35 cellular contexts compared by ENCODE assay signal in the genomic region with DNA sequence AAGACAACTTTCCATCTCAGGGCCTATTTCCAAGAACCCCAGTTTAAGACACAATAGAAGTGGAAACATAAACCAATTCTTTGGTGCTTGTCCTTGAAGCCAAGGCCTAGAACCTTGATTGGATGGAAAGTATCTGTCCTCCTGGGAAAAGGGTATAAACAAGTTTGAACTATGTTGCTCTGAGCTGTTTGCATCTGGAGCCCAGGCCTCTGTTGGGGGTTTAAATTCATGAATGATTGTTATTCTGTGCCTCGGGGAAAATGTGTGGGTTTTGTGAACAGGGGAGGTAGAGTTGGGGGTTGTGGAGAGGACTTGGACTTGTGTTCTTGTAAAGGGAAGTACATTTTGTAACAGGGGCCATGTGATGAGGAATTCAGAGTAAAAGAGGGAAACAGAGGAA.
DNase-seq lines count a peak whose midpoint lies in the region; ATAC-seq and TF ChIP-seq lines count a peak whose summit lies in the region.
"Had no signal": no experiment of that assay in that cellular context is flagged by ENCODE, and none has a peak within 500 bp of the region (broad histone marks: within the 10 kb centered on the region; RNA-seq: fewer than 3 reads in every experiment).

No MANE protein-coding gene starts in this region.

- H3K9me3 ChIP-seq in breast epithelium (no peaks in the 10 kb centered on the region), adipocyte (ENCODE audit: control insufficient read depth, low read length) (no peaks in the 10 kb centered on the region), smooth muscle cell (replicated peaks; ENCODE audit: low read depth) (no peaks in the 10 kb centered on the region)
- H3K9me3 ChIP-seq: body of pancreas, gastroesophageal sphincter, right atrium auricular region, spleen, uterus had no signal

- CTCF ChIA-PET in MCF 10A (lab: Yijun Ruan, JAX), result no interaction called here

- H3K4me2 ChIP-seq in smooth muscle cell, result peak overlapping the region; percentile 54
- H3K4me2 ChIP-seq: hepatocyte had no signal

- intact Hi-C loops in MCF 10A (cut with micrococcal nuclease) (no loop called here), breast epithelium (cut with DNase I; ENCODE audit: low total_unique reads) (no loop called here)

- no peaks in the 10 kb centered on the region for H3K36me3 Mint-ChIP-seq in MCF 10A (ENCODE audit: insufficient read depth, unreplicated experiment)
- H3K36me3 Mint-ChIP-seq: CD8-positive, alpha-beta T cell; natural killer cell treated with Interleukin-12 subunit alpha and Interleukin-12 subunit beta and Interleukin-15 and Interleukin-18, amount 100 ng/mL, for 72 hours had no signal

- peak overlapping the region; percentile 88 for H2AFZ ChIP-seq in smooth muscle cell (ENCODE audit: low read depth)
- H2AFZ ChIP-seq: hepatocyte, parathyroid adenoma had no signal

- H3K27ac ChIP-seq in breast epithelium (peak overlapping the region in 1 of 2 donors; percentile 78), smooth muscle cell (ENCODE audit: low read depth) (peak overlapping the region; percentile 94)
- H3K27ac ChIP-seq: body of pancreas, gastroesophageal sphincter, hepatocyte, parathyroid adenoma, right atrium auricular region, spleen, uterus had no signal

- TF ChIP-seq CTCF in MCF 10A (IDR thresholded peaks at IDR 0.05; ENCODE audit: unreplicated experiment) (no peak), breast epithelium (IDR thresholded peaks at IDR 0.05) (no peak), smooth muscle cell (IDR thresholded peaks at IDR 0.05; ENCODE audit: borderline replicate concordance, insufficient read depth, poor library complexity, severe bottlenecking) (no peak), omental fat pad (IDR thresholded peaks at IDR 0.05) (no peak)

- ATAC-seq in omental fat pad (ENCODE audit: low FRiP score), result no peak
- ATAC-seq: activated naive CD8-positive, alpha-beta T cell treated with anti-CD3 and anti-CD28 coated beads, Interleukin-2, amount 50 U/mL, for 24 hours; body of pancreas; CD8-positive, alpha-beta T cell; esophagus mucosa; gastroesophageal sphincter; HepG2; natural killer cell treated with Interleukin-12 subunit alpha and Interleukin-12 subunit beta and Interleukin-15 and Interleukin-18, amount 100 ng/mL, for 72 hours; stimulated activated naive CD8-positive, alpha-beta T cell treated with anti-CD3 and anti-CD28 coated beads, Interleukin-15, amount 100 ng/mL, for 72 hours had no signal

- DNase-seq in MCF 10A (ENCODE audit: unreplicated experiment) (no peak), breast epithelium (ENCODE audit: low spot score in 2 of 2) (no peak), adipocyte (ENCODE audit: low read depth) (peak; percentile 61), fibroblast of the conjunctiva (ENCODE audit: low read depth) (peak; percentile 51), smooth muscle cell (lab: John Stamatoyannopoulos, UW; ENCODE audit: unreplicated experiment) (no peak), omental fat pad (ENCODE audit: low spot score) (no peak), AG08396 (ENCODE audit: low spot score) (no peak)
- DNase-seq in stimulated activated CD4-positive, alpha-beta T cell treated with anti-CD3 and anti-CD28 coated beads, Interleukin-4, amount 100 ng/mL, for 24 hours, result no peak
- DNase-seq: 8988T; activated B cell treated with CpG ODN at 0.5 μM for 24 hours; activated naive CD4-positive, alpha-beta T cell; activated naive CD8-positive, alpha-beta T cell treated with anti-CD3 and anti-CD28 coated beads, Interleukin-2, amount 50 U/mL, for 24 hours; activated T-cell treated with anti-CD3 and anti-CD28 coated beads, Interleukin-2, amount 50 U/mL, for 48 hours; body of pancreas; CD8-positive, alpha-beta T cell; H9; Karpas-422; MV-4-11; NCI-H1436 treated with DMSO at 0.1 percent for 48 hours; NCI-H446; NCI-H82; spleen; stimulated activated CD4-positive, alpha-beta T cell treated with anti-CD3 and anti-CD28 coated beads, Interleukin-2, amount 100 ng/mL, for 24 hours; stimulated activated naive CD8-positive, alpha-beta T cell treated with anti-CD3 and anti-CD28 coated beads, Interleukin-15, amount 100 ng/mL, for 72 hours; uterus had no signal

- no peak overlapping the region for H3K4me3 Mint-ChIP-seq in MCF 10A (ENCODE audit: unreplicated experiment)
- H3K4me3 Mint-ChIP-seq: activated B cell treated with CpG ODN at 0.5 μM for 24 hours; activated naive CD8-positive, alpha-beta T cell treated with anti-CD3 and anti-CD28 coated beads, Interleukin-2, amount 50 U/mL, for 24 hours; B cell; CD8-positive, alpha-beta T cell; H9; natural killer cell treated with Interleukin-12 subunit alpha and Interleukin-12 subunit beta and Interleukin-15 and Interleukin-18, amount 100 ng/mL, for 72 hours; stimulated activated naive CD8-positive, alpha-beta T cell treated with anti-CD3 and anti-CD28 coated beads, Interleukin-15, amount 100 ng/mL, for 72 hours; T-helper 1 cell treated with Interleukin-12 subunit alpha and Interleukin-12 subunit beta and Interleukin-4 antibody, amounts not matched to agents 30 μg/mL and 1 μg/mL, for 36 hours had no signal

- BruUV-seq in MCF 10A (replicated peaks; lab: Mats Ljungman, UMichigan), result no TSS peak

- H3K4me1 Mint-ChIP-seq in MCF 10A (ENCODE audit: insufficient read depth, unreplicated experiment), result peaks cover 27% of the 10 kb centered on the region
- H3K4me1 Mint-ChIP-seq: activated B cell treated with CpG ODN at 0.5 μM for 24 hours; activated naive CD8-positive, alpha-beta T cell treated with anti-CD3 and anti-CD28 coated beads, Interleukin-2, amount 50 U/mL, for 24 hours; B cell; stimulated activated naive CD8-positive, alpha-beta T cell treated with anti-CD3 and anti-CD28 coated beads, Interleukin-15, amount 100 ng/mL, for 72 hours had no signal

- peak overlapping the region; percentile 41 for H3K27ac Mint-ChIP-seq in MCF 10A (ENCODE audit: low read depth, unreplicated experiment)
- H3K27ac Mint-ChIP-seq: activated B cell treated with CpG ODN at 0.5 μM for 24 hours; activated naive CD8-positive, alpha-beta T cell treated with anti-CD3 and anti-CD28 coated beads, Interleukin-2, amount 50 U/mL, for 24 hours; B cell; CD8-positive, alpha-beta T cell; H9; natural killer cell treated with Interleukin-12 subunit alpha and Interleukin-12 subunit beta and Interleukin-15 and Interleukin-18, amount 100 ng/mL, for 72 hours; stimulated activated naive CD8-positive, alpha-beta T cell treated with anti-CD3 and anti-CD28 coated beads, Interleukin-15, amount 100 ng/mL, for 72 hours; T-helper 1 cell treated with Interleukin-12 subunit alpha and Interleukin-12 subunit beta and Interleukin-4 antibody, amounts not matched to agents 30 μg/mL and 1 μg/mL, for 36 hours had no signal

- no peaks in the 10 kb centered on the region for H4K20me1 ChIP-seq in smooth muscle cell (ENCODE audit: low read depth)

- H3K4me3 ChIP-seq in breast epithelium (no peak overlapping the region), adipocyte (ENCODE audit: low read length) (no peak overlapping the region), smooth muscle cell (no peak overlapping the region)
- H3K4me3 ChIP-seq: body of pancreas, gastroesophageal sphincter, hepatocyte, lung, right atrium auricular region, spleen, uterus had no signal

- H3K27me3 Mint-ChIP-seq in MCF 10A (ENCODE audit: insufficient read depth, unreplicated experiment), result no peaks in the 10 kb centered on the region
- H3K27me3 Mint-ChIP-seq: activated B cell treated with CpG ODN at 0.5 μM for 24 hours; activated naive CD8-positive, alpha-beta T cell treated with anti-CD3 and anti-CD28 coated beads, Interleukin-2, amount 50 U/mL, for 24 hours; B cell; natural killer cell treated with Interleukin-12 subunit alpha and Interleukin-12 subunit beta and Interleukin-15 and Interleukin-18, amount 100 ng/mL, for 72 hours; stimulated activated naive CD8-positive, alpha-beta T cell treated with anti-CD3 and anti-CD28 coated beads, Interleukin-15, amount 100 ng/mL, for 72 hours had no signal

- no peaks in the 10 kb centered on the region for H3K27me3 ChIP-seq in breast epithelium
- H3K27me3 ChIP-seq in adipocyte (replicated peaks; ENCODE audit: control insufficient read depth, insufficient read depth, low read length), result no peaks in the 10 kb centered on the region
- H3K27me3 ChIP-seq in smooth muscle cell (ENCODE audit: low read depth), result no peaks in the 10 kb centered on the region
- H3K27me3 ChIP-seq: body of pancreas, gastroesophageal sphincter, hepatocyte, right atrium auricular region, spleen, uterus had no signal

- no peaks in the 10 kb centered on the region for H3K36me3 ChIP-seq in breast epithelium
- no peaks in the 10 kb centered on the region for H3K36me3 ChIP-seq in adipocyte (ENCODE audit: control insufficient read depth, insufficient read depth, low read length, severe bottlenecking)
- H3K36me3 ChIP-seq in smooth muscle cell (ENCODE audit: low read depth), result no peaks in the 10 kb centered on the region
- H3K36me3 ChIP-seq: gastroesophageal sphincter, right atrium auricular region, spleen, uterus had no signal

- peaks cover 19% of the 10 kb centered on the region for H3F3A ChIP-seq in smooth muscle cell (ENCODE audit: low read depth)

- H3K9ac ChIP-seq in adipocyte (ENCODE audit: low read length) (no peak overlapping the region), smooth muscle cell (ENCODE audit: low read depth) (no peak overlapping the region)
- H3K9ac ChIP-seq: parathyroid adenoma had no signal

- TF ChIP-seq POLR2A in breast epithelium (IDR thresholded peaks at IDR 0.05), result no peak

- no peaks in the 10 kb centered on the region for H3K4me1 ChIP-seq in breast epithelium
- H3K4me1 ChIP-seq in adipocyte (ENCODE audit: control insufficient read depth, insufficient read depth, low read length), result peaks cover 17% of the 10 kb centered on the region
- H3K4me1 ChIP-seq in smooth muscle cell (ENCODE audit: low read depth), result peaks cover 9% of the 10 kb centered on the region
- H3K4me1 ChIP-seq: body of pancreas, gastroesophageal sphincter, parathyroid adenoma, right atrium auricular region, spleen, uterus had no signal

- no peaks in the 10 kb centered on the region for H3K79me2 ChIP-seq in smooth muscle cell (ENCODE audit: low read depth)
- H3K79me2 ChIP-seq: hepatocyte, parathyroid adenoma had no signal

- POLR2A ChIA-PET in MCF 10A (lab: Yijun Ruan, JAX), result no interaction called here

- no peaks in the 10 kb centered on the region for H3K9me3 Mint-ChIP-seq in MCF 10A (ENCODE audit: unreplicated experiment)
- H3K9me3 Mint-ChIP-seq: activated B cell treated with CpG ODN at 0.5 μM for 24 hours; activated naive CD8-positive, alpha-beta T cell treated with anti-CD3 and anti-CD28 coated beads, Interleukin-2, amount 50 U/mL, for 24 hours; CD8-positive, alpha-beta T cell; natural killer cell treated with Interleukin-12 subunit alpha and Interleukin-12 subunit beta and Interleukin-15 and Interleukin-18, amount 100 ng/mL, for 72 hours; stimulated activated naive CD8-positive, alpha-beta T cell treated with anti-CD3 and anti-CD28 coated beads, Interleukin-15, amount 100 ng/mL, for 72 hours; T-helper 1 cell treated with Interleukin-12 subunit alpha and Interleukin-12 subunit beta and Interleukin-4 antibody, amounts not matched to agents 30 μg/mL and 1 μg/mL, for 36 hours had no signal

- 10% methylated on average over 1 of the region's 1 CpG for WGBS in smooth muscle cell (ENCODE audit: low lambda C conversion rate)

Comparison
In these comparisons a context has a peak if more than half of its experiments do, and no peak if none do; other contexts are left out.
1. DNase-seq: peak in adipocyte (single experiment) and fibroblast of the conjunctiva (single experiment); none in MCF 10A (single experiment), breast epithelium (0 of 2), smooth muscle cell (single experiment), omental fat pad (single experiment), stimulated activated CD4-positive, alpha-beta T cell treated with anti-CD3 and anti-CD28 coated beads, Interleukin-4, amount 100 ng/mL, for 24 hours (single experiment) and AG08396 (single experiment).